Comparison of ENCODE assay signal across 11 cellular contexts in genomic region chr22:37426532-37427127, GRCh38. TPM values are rescaled to one million over a fixed set of nuclear protein-coding genes. Genes with fewer than 3 reads are reported as not detected.
DNase-seq lines count a peak whose midpoint lies in the region; ATAC-seq and TF ChIP-seq lines count a peak whose summit lies in the region.
"Had no signal": no experiment of that assay in that cellular context is flagged by ENCODE, and none has a peak within 500 bp of the region (broad histone marks: within the 10 kb centered on the region; RNA-seq: fewer than 3 reads in every experiment).

No MANE protein-coding gene starts in this region.

- H3K36me3 ChIP-seq in iPS-20b (ENCODE audit: insufficient read depth, low read depth, low read length) (no peaks in the 10 kb centered on the region), thoracic aorta (no peaks in the 10 kb centered on the region), uterus (no peaks in the 10 kb centered on the region)

- no peak for TF ChIP-seq POLR2A in uterus (IDR thresholded peaks at IDR 0.05)

- H3K9ac ChIP-seq in iPS-20b (ENCODE audit: low read depth, low read length) = no peak overlapping the region

- H3K4me1 Mint-ChIP-seq in activated naive CD8-positive, alpha-beta T cell (ENCODE audit: low read depth) = peaks cover 15% of the 10 kb centered on the region
- H3K4me1 Mint-ChIP-seq in activated naive CD8-positive, alpha-beta T cell treated with anti-CD3 and anti-CD28 coated beads, Interleukin-2, amount 50 U/mL, for 24 hours = peaks cover 22% of the 10 kb centered on the region

- no peak overlapping the region for H3K27ac Mint-ChIP-seq in activated naive CD8-positive, alpha-beta T cell
- H3K27ac Mint-ChIP-seq in activated naive CD8-positive, alpha-beta T cell treated with anti-CD3 and anti-CD28 coated beads, Interleukin-2, amount 50 U/mL, for 24 hours = no peak overlapping the region

- H3K27ac ChIP-seq in iPS-20b (ENCODE audit: low read length) = no peak overlapping the region
- no peak overlapping the region for H3K27ac ChIP-seq in thoracic aorta
- H3K27ac ChIP-seq in uterus = no peak overlapping the region

- ATAC-seq in activated naive CD8-positive, alpha-beta T cell treated with anti-CD3 and anti-CD28 coated beads, Interleukin-2, amount 50 U/mL, for 24 hours = no peak
- ATAC-seq in thoracic aorta (ENCODE audit: insufficient number of reproducible peaks, low FRiP score, low read depth) = no peak

- H3K9me3 ChIP-seq in iPS-20b (ENCODE audit: insufficient read depth, low read depth, low read length) = no peaks in the 10 kb centered on the region
- no peaks in the 10 kb centered on the region for H3K9me3 ChIP-seq in thoracic aorta
- no peaks in the 10 kb centered on the region for H3K9me3 ChIP-seq in uterus

- no peaks in the 10 kb centered on the region for H3K9me3 Mint-ChIP-seq in activated naive CD8-positive, alpha-beta T cell (ENCODE audit: low read depth)
- no peaks in the 10 kb centered on the region for H3K9me3 Mint-ChIP-seq in activated naive CD8-positive, alpha-beta T cell treated with anti-CD3 and anti-CD28 coated beads, Interleukin-2, amount 50 U/mL, for 24 hours

- intact Hi-C loops in uterus (cut with DNase I; ENCODE audit: low total_unique reads) = no loop called here

- H3K27me3 ChIP-seq in iPS-20b (ENCODE audit: insufficient read depth, low read length) = peaks cover 84% of the 10 kb centered on the region
- H3K27me3 ChIP-seq in thoracic aorta (replicated peaks; ENCODE audit: insufficient read depth) = no peaks in the 10 kb centered on the region
- peaks cover 0 to 20% of the 10 kb centered on the region in 2 donors for H3K27me3 ChIP-seq in uterus

- H3K36me3 Mint-ChIP-seq in activated naive CD8-positive, alpha-beta T cell = no peaks in the 10 kb centered on the region
- H3K36me3 Mint-ChIP-seq in activated naive CD8-positive, alpha-beta T cell treated with anti-CD3 and anti-CD28 coated beads, Interleukin-2, amount 50 U/mL, for 24 hours (ENCODE audit: low read depth) = no peaks in the 10 kb centered on the region
- H3K36me3 Mint-ChIP-seq: CD4-positive, CD25-positive, alpha-beta regulatory T cell had no signal

- TF ChIP-seq CTCF in astrocyte of the cerebellum (IDR thresholded peaks at IDR 0.05; ENCODE audit: low read depth, low read length, missing control alignments) = no peak
- no peak for TF ChIP-seq CTCF in thoracic aorta (IDR thresholded peaks at IDR 0.05)
- TF ChIP-seq CTCF in uterus (IDR thresholded peaks at IDR 0.05) = no peak

- no peaks in the 10 kb centered on the region for H3K4me1 ChIP-seq in iPS-20b (ENCODE audit: insufficient read depth, low read length)
- peaks cover 0 to 12% of the 10 kb centered on the region in 2 donors for H3K4me1 ChIP-seq in thoracic aorta (ENCODE audit: control insufficient read depth in 1 of 2, low read depth in 2 of 2)
- peaks cover 0 to 12% of the 10 kb centered on the region in 2 donors for H3K4me1 ChIP-seq in uterus

- peak overlapping the region; percentile 49 for H3K4me3 ChIP-seq in astrocyte of the cerebellum (ENCODE audit: low read depth, low read length)
- peak overlapping the region; percentile 51 for H3K4me3 ChIP-seq in iPS-20b (ENCODE audit: low read length)
- H3K4me3 ChIP-seq in thoracic aorta = peak overlapping the region; percentile 67
- H3K4me3 ChIP-seq in uterus = no peak overlapping the region

- in situ Hi-C loops in astrocyte of the cerebellum (cut with HindIII; ENCODE audit: low sequenced_read_pairs) = no loop called here

- peaks cover 24% of the 10 kb centered on the region for H3K27me3 Mint-ChIP-seq in activated naive CD8-positive, alpha-beta T cell
- peaks cover 68% of the 10 kb centered on the region for H3K27me3 Mint-ChIP-seq in activated naive CD8-positive, alpha-beta T cell treated with anti-CD3 and anti-CD28 coated beads, Interleukin-2, amount 50 U/mL, for 24 hours

- no peak for DNase-seq in activated naive CD8-positive, alpha-beta T cell treated with anti-CD3 and anti-CD28 coated beads, Interleukin-2, amount 50 U/mL, for 24 hours
- DNase-seq in astrocyte of the cerebellum (ENCODE audit: low read depth) (no peak), thoracic aorta (ENCODE audit: low spot score) (no peak), MV-4-11 (lab: John Stamatoyannopoulos, UW) (no peak), uterus (no peak), NCI-H187 (lab: John Stamatoyannopoulos, UW) (no peak)
- DNase-seq: CD4-positive, CD25-positive, alpha-beta regulatory T cell; NCI-H1436 treated with DMSO at 0.1 percent for 48 hours; SIG-M5 had no signal

- peak overlapping the region; percentile 72 for H3K4me3 Mint-ChIP-seq in activated naive CD8-positive, alpha-beta T cell
- no peak overlapping the region for H3K4me3 Mint-ChIP-seq in activated naive CD8-positive, alpha-beta T cell treated with anti-CD3 and anti-CD28 coated beads, Interleukin-2, amount 50 U/mL, for 24 hours

RNA-seq across cellular contexts. Expression of gene ELFN2, which starts 0.6 kb away (rescaled TPM):
- total RNA-seq in thoracic aorta (not detected), uterus (under 1 TPM in 2 of 4 donors, not detected in 2; 0.30 to 0.76 TPM)

RNA-seq across cellular contexts. Expression of gene MFNG, which starts 59.6 kb away (rescaled TPM):
- total RNA-seq in thoracic aorta (10 to 100 TPM; 18.1 to 25.5 TPM), uterus (10 to 100 TPM in 3 of 4 donors, 1 to 10 TPM in 1; 7.6 to 71.2 (median 28.7) TPM)

Comparison
In these comparisons a context has a peak if more than half of its experiments do, and no peak if none do; other contexts are left out.
1. H3K4me3 ChIP-seq: peak in astrocyte of the cerebellum (single experiment), iPS-20b (single experiment) and thoracic aorta (single experiment); none in uterus (0 of 2).